In genomic region chr2:27123302-27124150, GRCh38 we compare ENCODE assay signal across 8 cellular contexts. TPM values are rescaled to one million over a fixed set of nuclear protein-coding genes. Genes with fewer than 3 reads are reported as not detected.
DNase-seq lines count a peak whose midpoint lies in the region; ATAC-seq and TF ChIP-seq lines count a peak whose summit lies in the region.

Gene ABHD1 (plus strand): TSS chr2:27123815. CDS start chr2:27123949, 134 bp downstream.

- no peaks in the 10 kb centered on the region for H3F3A ChIP-seq in MM.1S (ENCODE audit: insufficient read depth, low read length)

- peak within 1 kb of the TSS; percentile 34; the same call in 1 of the 2 replicates for H3K9ac ChIP-seq in MM.1S (ENCODE audit: low read length)

- peak within 1 kb of the TSS; percentile 97 for H2AFZ ChIP-seq in MM.1S (ENCODE audit: low read length)

- peak within 1 kb of the TSS; percentile 67 for H3K4me3 ChIP-seq in MM.1S (ENCODE audit: low read length)
- H3K4me3 ChIP-seq in left lung = peak within 1 kb of the TSS; percentile 33 to 58

- H3K9me2 ChIP-seq in MM.1S (replicated peaks; ENCODE audit: insufficient read depth, low read length) = no peaks in the 10 kb centered on the region

- intact Hi-C loops in left lung (cut with DNase I) = no loop called here

- no peak for TF ChIP-seq CTCF in MM.1S (IDR thresholded peaks at IDR 0.05; ENCODE audit: low read length)
- no peak for TF ChIP-seq CTCF in left lung (IDR thresholded peaks at IDR 0.05)

- H3K27ac ChIP-seq in MM.1S (ENCODE audit: low read length) (no peak within 1 kb of the TSS), cingulate gyrus (ENCODE audit: low read depth, low read length) (peak within 1 kb of the TSS; percentile 47), left lung (peak within 1 kb of the TSS in 1 of 2 donors; percentile 84)

- DNase-seq in GM03348 (ENCODE audit: low spot score) (peak; percentile 74), MM.1S (peak; percentile 60), left lung (peak; percentile 78 to 96), NCI-H2196 treated with DMSO at 0.1 percent for 48 hours (lab: John Stamatoyannopoulos, UW; ENCODE audit: unreplicated experiment) (no peak)
- peak; percentile 58 for DNase-seq in activated CD4-positive, alpha-beta T cell treated with anti-CD3 and anti-CD28 coated beads for 48 hours
- DNase-seq in stimulated activated CD4-positive, alpha-beta T cell treated with anti-CD3 and anti-CD28 coated beads, Interleukin-2, amount 100 ng/mL, for 48 hours = peak; percentile 48 to 52

- H3K4me2 ChIP-seq in MM.1S (ENCODE audit: low read depth, low read length) = peak within 1 kb of the TSS; percentile 82

- H3K27me3 ChIP-seq in MM.1S (replicated peaks; ENCODE audit: insufficient read depth, low read length) (peaks cover 4% of the 10 kb centered on the region; the same call in 1 of the 2 replicates), left lung (peaks cover 2 to 22% of the 10 kb centered on the region in 2 donors)

- ATAC-seq in left lung (peak; percentile 95), GM21576 (IDR thresholded peaks at IDR 0.05; ENCODE audit: unreplicated experiment) (no peak)

- H3K36me3 ChIP-seq in MM.1S (replicated peaks; ENCODE audit: insufficient read depth, low read length) (no peaks in the 10 kb centered on the region), left lung (no peaks in the 10 kb centered on the region)

- no peaks in the 10 kb centered on the region for H3K79me2 ChIP-seq in MM.1S (ENCODE audit: low read length)

- H3K4me1 ChIP-seq in MM.1S (ENCODE audit: low read length) (no peaks in the 10 kb centered on the region), left lung (peaks cover under 1 to 22% of the 10 kb centered on the region in 2 donors)

- no peaks in the 10 kb centered on the region for H4K20me1 ChIP-seq in MM.1S (ENCODE audit: insufficient read depth, low read length)

- H3K9me3 ChIP-seq in MM.1S (replicated peaks; ENCODE audit: insufficient read depth, low read length) = no peaks in the 10 kb centered on the region
- no peaks in the 10 kb centered on the region for H3K9me3 ChIP-seq in left lung

RNA-seq across cellular contexts. Expression of gene ABHD1, which starts in this region (rescaled TPM):
- total RNA-seq in left lung = not detected

Comparison
In these comparisons a context has a peak if more than half of its experiments do, and no peak if none do; other contexts are left out.
1. Peak in DNase-seq, ATAC-seq and H3K4me3 ChIP-seq in left lung; RNA of the gene not detected or under 1 TPM.